24 cellular contexts compared by ENCODE assay signal in genomic region chr16:85469929-85470590, GRCh38.
"Had no signal": no experiment of that assay in that cellular context is flagged by ENCODE, and none has a peak within 500 bp of the region (broad histone marks: within the 10 kb centered on the region; RNA-seq: fewer than 3 reads in every experiment).

No MANE protein-coding gene starts in this region.

- FAIRE-seq: colon, keratinocyte, pancreas, urothelium cell line had no signal

- H3K4me2 ChIP-seq: neural progenitor cell had no signal

- H3K4me3 ChIP-seq: esophagus muscularis mucosa, gastrocnemius medialis, heart right ventricle, left ventricle myocardium inferior, lower lobe of right lung, neural progenitor cell, pancreas, right lobe of liver, spleen, stomach, thoracic aorta had no signal

- DNase-seq: effector memory CD8-positive, alpha-beta T cell; gastrocnemius medialis; heart right ventricle; hypothalamus; immature natural killer cell; left ventricle myocardium inferior; lower lobe of right lung; midbrain; occipital lobe; pancreas; right lobe of liver; spleen; stimulated activated CD4-positive, alpha-beta T cell treated with anti-CD3 and anti-CD28 coated beads, Interleukin-15, amount 100 ng/mL, for 24 hours; stimulated activated CD4-positive, alpha-beta T cell treated with anti-CD3 and anti-CD28 coated beads, Interleukin-1b, Interleukin-23, amount 100 ng/mL, for 48 hours; stimulated activated CD4-positive, alpha-beta T cell treated with anti-CD3 and anti-CD28 coated beads, Interleukin-4, amount 100 ng/mL, for 24 hours; stomach; substantia nigra had no signal

- H2AFZ ChIP-seq: neural progenitor cell had no signal

- H3K36me3 ChIP-seq: esophagus muscularis mucosa, gastrocnemius medialis, heart right ventricle, left ventricle myocardium inferior, lower lobe of right lung, neural progenitor cell, pancreas, right lobe of liver, spleen, stomach, thoracic aorta had no signal

- H3K27ac ChIP-seq: epithelial cell of prostate, esophagus muscularis mucosa, gastrocnemius medialis, heart right ventricle, left ventricle myocardium inferior, lower lobe of right lung, neural progenitor cell, pancreas, right lobe of liver, spleen, stomach, thoracic aorta had no signal

- H3K27me3 ChIP-seq: esophagus muscularis mucosa, gastrocnemius medialis, heart right ventricle, pancreas, right lobe of liver, stomach had no signal

- H3K9ac ChIP-seq: neural progenitor cell had no signal

- H3K9me3 ChIP-seq: esophagus muscularis mucosa, gastrocnemius medialis, heart right ventricle, left ventricle myocardium inferior, lower lobe of right lung, pancreas, right lobe of liver, spleen, stomach, thoracic aorta had no signal
